10 cellular contexts compared by ENCODE assay signal in genomic region chr17:29131814-29132682, GRCh38. TPM values are rescaled to one million over a fixed set of nuclear protein-coding genes. Genes with fewer than 3 reads are reported as not detected.
DNase-seq lines count a peak whose midpoint lies in the region; ATAC-seq and TF ChIP-seq lines count a peak whose summit lies in the region.
"Had no signal": no experiment of that assay in that cellular context is flagged by ENCODE, and none has a peak within 500 bp of the region (broad histone marks: within the 10 kb centered on the region; RNA-seq: fewer than 3 reads in every experiment).

No MANE protein-coding gene starts in this region.

- no peaks in the 10 kb centered on the region for H3K36me3 ChIP-seq in osteoblast (ENCODE audit: insufficient read depth, low read length)
- H3K36me3 ChIP-seq in SJCRH30: no peaks in the 10 kb centered on the region

- H3K9me3 ChIP-seq in osteoblast (ENCODE audit: low read depth, low read length): no peaks in the 10 kb centered on the region
- no peaks in the 10 kb centered on the region for H3K9me3 ChIP-seq in SJCRH30 (replicated peaks)
- H3K9me3 ChIP-seq: upper lobe of left lung had no signal

- peaks cover 3% of the 10 kb centered on the region for H4K20me1 ChIP-seq in osteoblast (ENCODE audit: insufficient read depth, low read length)

- DNase-seq in CD1c-positive myeloid dendritic cell (ENCODE audit: extremely low spot score): peak; percentile 14
- DNase-seq in LHCN-M2 (ENCODE audit: low read depth): peak; percentile 75
- DNase-seq in dedifferentiated amniotic fluid mesenchymal stem cell (ENCODE audit: extremely low spot score): peak; percentile 83
- peak; percentile 95 for DNase-seq in osteoblast (ENCODE audit: insufficient read length, low spot score, missing footprints)
- DNase-seq in COLO668 (lab: John Stamatoyannopoulos, UW; ENCODE audit: unreplicated experiment): no peak
- DNase-seq in SJCRH30: no peak
- no peak for DNase-seq in activated effector memory CD4-positive, alpha-beta T cell treated with anti-CD3 and anti-CD28 coated beads, Interleukin-2, amount 50 U/mL, for 16 hours
- DNase-seq: nephron progenitor cell, upper lobe of left lung had no signal

- H3K4me2 ChIP-seq in osteoblast (ENCODE audit: insufficient read depth, low read length): peak overlapping the region; percentile 69

- ATAC-seq in GM21515 (IDR thresholded peaks at IDR 0.05; ENCODE audit: unreplicated experiment): no peak

- H3K27me3 ChIP-seq in osteoblast (ENCODE audit: insufficient read depth, low read length): no peaks in the 10 kb centered on the region
- no peaks in the 10 kb centered on the region for H3K27me3 ChIP-seq in SJCRH30
- H3K27me3 ChIP-seq: upper lobe of left lung had no signal

- peaks cover 43% of the 10 kb centered on the region for H3K4me1 ChIP-seq in osteoblast (ENCODE audit: insufficient read depth, low read length)
- H3K4me1 ChIP-seq in SJCRH30: peaks cover 14% of the 10 kb centered on the region

- H3K4me3 ChIP-seq in osteoblast (ENCODE audit: insufficient read depth, low read length) (peak overlapping the region; percentile 45), SJCRH30 (no peak overlapping the region)
- H3K4me3 ChIP-seq: upper lobe of left lung had no signal

- H3K27ac ChIP-seq in osteoblast (ENCODE audit: low read depth, low read length) (peak overlapping the region; percentile 92), SJCRH30 (no peak overlapping the region)

- peaks cover 26% of the 10 kb centered on the region for H3K79me2 ChIP-seq in osteoblast (ENCODE audit: insufficient read depth, low read length)

- no peak for TF ChIP-seq CTCF in osteoblast (IDR thresholded peaks at IDR 0.05; ENCODE audit: extremely low read depth, low read depth, low read length)

- peak overlapping the region; percentile 16 for H2AFZ ChIP-seq in osteoblast (ENCODE audit: low read length)

RNA-seq across cellular contexts. Expression of gene MYO18A, which starts 48.1 kb away (rescaled TPM):
- total RNA-seq in LHCN-M2 (2014; rRNA removed) (39.6 and 41.7 TPM in 2 replicates), osteoblast (28.6 and 39.8 TPM in 2 replicates)
- 35.2 TPM for polyA plus RNA-seq in LHCN-M2 (2012)
- total RNA-seq in SJCRH30 (2014; rRNA removed; shearing (Covaris generic)): 86.9 and 91.9 TPM in 2 replicates

Comparison
In these comparisons a context has a peak if more than half of its experiments do, and no peak if none do; other contexts are left out.
1. DNase-seq: peak in CD1c-positive myeloid dendritic cell (single experiment), LHCN-M2 (single experiment), dedifferentiated amniotic fluid mesenchymal stem cell (single experiment) and osteoblast (single experiment); none in COLO668 (single experiment), SJCRH30 (0 of 2) and activated effector memory CD4-positive, alpha-beta T cell treated with anti-CD3 and anti-CD28 coated beads, Interleukin-2, amount 50 U/mL, for 16 hours (single experiment).